ENCODE assay signal across 9 cellular contexts in genomic region chr9:129981180-129981907, GRCh38.
DNase-seq lines count a peak whose midpoint lies in the region; ATAC-seq and TF ChIP-seq lines count a peak whose summit lies in the region.
"Had no signal": no experiment of that assay in that cellular context is flagged by ENCODE, and none has a peak within 500 bp of the region (broad histone marks: within the 10 kb centered on the region; RNA-seq: fewer than 3 reads in every experiment).

No MANE protein-coding gene starts in this region.

- DNase-seq in Caki2 (ENCODE audit: low read depth) (peak; percentile 88), left ventricle myocardium inferior (peak; percentile 25), progenitor cell of endocrine pancreas (ENCODE audit: low spot score, unreplicated experiment) (no peak), Caco-2 (no peak), GF-D8 (lab: John Stamatoyannopoulos, UW) (no peak)

- no peak overlapping the region for H3K4me3 ChIP-seq in left ventricle myocardium inferior
- H3K4me3 ChIP-seq in Caco-2 (ENCODE audit: low read depth, low read length), result no peak overlapping the region

- H3K27me3 ChIP-seq in left ventricle myocardium inferior (ENCODE audit: low read depth) (no peaks in the 10 kb centered on the region), Caco-2 (replicated peaks; ENCODE audit: control insufficient read depth, insufficient read depth, low read length) (no peaks in the 10 kb centered on the region)

- no peak for TF ChIP-seq CTCF in left ventricle myocardium inferior (IDR thresholded peaks at IDR 0.05; ENCODE audit: borderline replicate concordance)
- TF ChIP-seq CTCF in progenitor cell of endocrine pancreas (IDR thresholded peaks at IDR 0.05; ENCODE audit: unreplicated experiment), result no peak
- TF ChIP-seq CTCF in Caco-2 (IDR thresholded peaks at IDR 0.05; ENCODE audit: insufficient read depth in 1 of 2, low read depth in 1 of 2, low read length in 1 of 2, severe bottlenecking in 1 of 2, unreplicated experiment in 1 of 2), result no peak

- H3K4me3 Mint-ChIP-seq in progenitor cell of endocrine pancreas (ENCODE audit: low read depth), result no peak overlapping the region
- H3K4me3 Mint-ChIP-seq in Caco-2 (ENCODE audit: unreplicated experiment), result no peak overlapping the region

- CTCF ChIA-PET in Caco-2 (lab: Charles Lee), result no interaction called here

- POLR2A ChIA-PET in Caco-2 (lab: Charles Lee), result no interaction called here

- intact Hi-C loops in left ventricle myocardium inferior (cut with micrococcal nuclease), result no loop called here
- intact Hi-C loops in Caco-2 (cut with micrococcal nuclease; ENCODE audit: unreplicated experiment), result no loop called here

- H3K27ac Mint-ChIP-seq in progenitor cell of endocrine pancreas (peak overlapping the region; percentile 31), Caco-2 (ENCODE audit: unreplicated experiment) (no peak overlapping the region)

- no peaks in the 10 kb centered on the region for H3K27me3 Mint-ChIP-seq in progenitor cell of endocrine pancreas
- H3K27me3 Mint-ChIP-seq in Caco-2 (ENCODE audit: insufficient read depth, unreplicated experiment), result no peaks in the 10 kb centered on the region

- BruUV-seq in Caco-2 (replicated peaks; lab: Mats Ljungman, UMichigan), result no TSS peak

- H3K36me3 ChIP-seq in left ventricle myocardium inferior (peaks cover 23% of the 10 kb centered on the region), Caco-2 (ENCODE audit: control insufficient read depth, insufficient read depth, low read length) (no peaks in the 10 kb centered on the region)

- H3K9me3 ChIP-seq in left ventricle myocardium inferior (replicated peaks) (no peaks in the 10 kb centered on the region), Caco-2 (no peaks in the 10 kb centered on the region)

- ATAC-seq in HG02870 (IDR thresholded peaks at IDR 0.05; ENCODE audit: unreplicated experiment) (no peak), GM18858 (IDR thresholded peaks at IDR 0.05; ENCODE audit: unreplicated experiment) (no peak)

- peaks cover 2% of the 10 kb centered on the region for H3K4me1 Mint-ChIP-seq in progenitor cell of endocrine pancreas (ENCODE audit: low read depth)
- H3K4me1 Mint-ChIP-seq in Caco-2 (ENCODE audit: low read depth, unreplicated experiment), result no peaks in the 10 kb centered on the region

- H3K4me1 ChIP-seq in left ventricle myocardium inferior (peaks cover 11% of the 10 kb centered on the region), Caco-2 (no peaks in the 10 kb centered on the region)

- H3K9me3 Mint-ChIP-seq in progenitor cell of endocrine pancreas (ENCODE audit: low read depth) (no peaks in the 10 kb centered on the region), Caco-2 (ENCODE audit: unreplicated experiment) (no peaks in the 10 kb centered on the region)

- H3K36me3 Mint-ChIP-seq in progenitor cell of endocrine pancreas (ENCODE audit: insufficient read depth), result peaks cover 22% of the 10 kb centered on the region
- no peaks in the 10 kb centered on the region for H3K36me3 Mint-ChIP-seq in Caco-2 (ENCODE audit: insufficient read depth, unreplicated experiment)

- in situ Hi-C loops in Caki2 (cut with HindIII; ENCODE audit: low pct_unique_long_range_greater_than_20kb, low sequenced_read_pairs), result no loop called here

- H3K27ac ChIP-seq in angular gyrus (ENCODE audit: low read depth, low read length), result peak overlapping the region; percentile 88
- H3K27ac ChIP-seq in left ventricle myocardium inferior (replicated peaks), result no peak overlapping the region
- H3K27ac ChIP-seq: KMS-11 had no signal

Comparison
In these comparisons a context has a peak if more than half of its experiments do, and no peak if none do; other contexts are left out.
1. DNase-seq: peak in Caki2 (single experiment) and left ventricle myocardium inferior (single experiment); none in progenitor cell of endocrine pancreas (single experiment), Caco-2 (0 of 2) and GF-D8 (single experiment).